Comparison of ENCODE assay signal across 8 cellular contexts in the genomic region with DNA sequence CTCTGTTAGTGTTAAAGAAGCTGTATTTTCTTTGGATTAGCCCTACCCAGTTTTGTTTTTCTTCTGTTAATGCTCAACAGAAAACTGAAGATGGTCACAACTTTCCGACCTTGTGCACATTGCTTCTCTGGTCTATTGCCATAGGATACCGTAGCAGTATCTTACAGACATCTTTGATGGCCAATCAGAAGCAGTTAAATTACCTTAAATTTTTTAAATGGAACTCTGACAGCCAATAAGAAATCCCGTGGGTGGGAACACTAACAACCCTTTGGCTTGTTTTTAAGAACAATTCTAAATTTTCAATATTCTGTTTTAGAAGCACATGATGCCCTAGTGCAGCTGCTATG. TPM values are rescaled to one million over a fixed set of nuclear protein-coding genes. Genes with fewer than 3 reads are reported as not detected.
DNase-seq lines count a peak whose midpoint lies in the region; ATAC-seq and TF ChIP-seq lines count a peak whose summit lies in the region.

No MANE protein-coding gene starts in this region.

- H3K4me3 Mint-ChIP-seq in activated T-helper 1 cell treated with anti-CD3 and anti-CD28 coated beads, Interleukin-12 subunit alpha, Interleukin-12 subunit beta, Interleukin-2, Interleukin-4 antibody, amounts not matched to agents 30 ng/mL and 10 ng/mL and 1 ng/mL, durations not matched to agents 14 hours and 24 hours and 36 hours = peak overlapping the region; percentile 82
- H3K4me3 Mint-ChIP-seq in glutamatergic neuron (ENCODE audit: unreplicated experiment) = peak overlapping the region; percentile 97
- H3K4me3 Mint-ChIP-seq in progenitor cell of endocrine pancreas (ENCODE audit: low read depth) = peak overlapping the region; percentile 90

- TF ChIP-seq CTCF in glutamatergic neuron (IDR thresholded peaks at IDR 0.05; ENCODE audit: partially characterized antibody, unreplicated experiment) = no peak
- TF ChIP-seq CTCF in progenitor cell of endocrine pancreas (IDR thresholded peaks at IDR 0.05; ENCODE audit: unreplicated experiment) = no peak

- no peaks in the 10 kb centered on the region for H3K9me3 Mint-ChIP-seq in activated T-helper 1 cell treated with anti-CD3 and anti-CD28 coated beads, Interleukin-12 subunit alpha, Interleukin-12 subunit beta, Interleukin-2, Interleukin-4 antibody, amounts not matched to agents 30 ng/mL and 10 ng/mL and 1 ng/mL, durations not matched to agents 14 hours and 24 hours and 36 hours
- H3K9me3 Mint-ChIP-seq in glutamatergic neuron (ENCODE audit: unreplicated experiment) (peaks cover 5% of the 10 kb centered on the region), progenitor cell of endocrine pancreas (ENCODE audit: low read depth) (no peaks in the 10 kb centered on the region)

- DNase-seq in Right ventricle myocardium inferior (ENCODE audit: missing footprints) (no peak), cardiac septum (ENCODE audit: low spot score) (no peak), NCI-H1436 treated with DMSO at 0.1 percent for 48 hours (lab: John Stamatoyannopoulos, UW) (peak; percentile 81), glutamatergic neuron (no peak), progenitor cell of endocrine pancreas (ENCODE audit: low spot score, unreplicated experiment) (no peak), SKM-1 treated with dmso at 0.1 percent for 144 hours (lab: John Stamatoyannopoulos, UW; ENCODE audit: unreplicated experiment) (no peak)
- no peak for DNase-seq in activated T-helper 1 cell treated with anti-CD3 and anti-CD28 coated beads, Interleukin-12 subunit alpha, Interleukin-12 subunit beta, Interleukin-2, Interleukin-4 antibody, amounts not matched to agents 30 ng/mL and 10 ng/mL and 1 ng/mL, durations not matched to agents 14 hours and 24 hours and 36 hours (ENCODE audit: low spot score)

- peaks cover 62% of the 10 kb centered on the region for H3K4me1 Mint-ChIP-seq in activated T-helper 1 cell treated with anti-CD3 and anti-CD28 coated beads, Interleukin-12 subunit alpha, Interleukin-12 subunit beta, Interleukin-2, Interleukin-4 antibody, amounts not matched to agents 30 ng/mL and 10 ng/mL and 1 ng/mL, durations not matched to agents 14 hours and 24 hours and 36 hours (ENCODE audit: low read depth)
- H3K4me1 Mint-ChIP-seq in glutamatergic neuron (ENCODE audit: low read depth, unreplicated experiment) (peaks cover 17% of the 10 kb centered on the region), progenitor cell of endocrine pancreas (ENCODE audit: low read depth) (peaks cover 31% of the 10 kb centered on the region)

- no peaks in the 10 kb centered on the region for H3K27me3 Mint-ChIP-seq in activated T-helper 1 cell treated with anti-CD3 and anti-CD28 coated beads, Interleukin-12 subunit alpha, Interleukin-12 subunit beta, Interleukin-2, Interleukin-4 antibody, amounts not matched to agents 30 ng/mL and 10 ng/mL and 1 ng/mL, durations not matched to agents 14 hours and 24 hours and 36 hours (ENCODE audit: insufficient read depth)
- H3K27me3 Mint-ChIP-seq in glutamatergic neuron (ENCODE audit: unreplicated experiment) (peaks cover 6% of the 10 kb centered on the region), progenitor cell of endocrine pancreas (no peaks in the 10 kb centered on the region)

- intact Hi-C loops in Right ventricle myocardium inferior (cut with DNase I) = loop anchor here (2.0 kb wide), 1 partner anchor 16 kb away; no protein-coding TSS in a partner anchor
- intact Hi-C loops in cardiac septum (cut with DNase I) = loop anchor here (1.0 kb wide), 1 partner anchor 17 kb away; a partner anchor contains a TSS
- intact Hi-C loops in activated T-helper 1 cell treated with anti-CD3 and anti-CD28 coated beads, Interleukin-12 subunit alpha, Interleukin-12 subunit beta, Interleukin-2, Interleukin-4 antibody, amounts not matched to agents 30 ng/mL and 10 ng/mL and 1 ng/mL, durations not matched to agents 14 hours and 24 hours and 36 hours (cut with micrococcal nuclease) = loop anchor here (1.0 kb wide), 2 partner anchors 9 to 17 kb away; a partner anchor contains a TSS

- peak overlapping the region; percentile 83 for H3K27ac Mint-ChIP-seq in activated T-helper 1 cell treated with anti-CD3 and anti-CD28 coated beads, Interleukin-12 subunit alpha, Interleukin-12 subunit beta, Interleukin-2, Interleukin-4 antibody, amounts not matched to agents 30 ng/mL and 10 ng/mL and 1 ng/mL, durations not matched to agents 14 hours and 24 hours and 36 hours
- H3K27ac Mint-ChIP-seq in glutamatergic neuron (ENCODE audit: unreplicated experiment) (peak overlapping the region; percentile 98), progenitor cell of endocrine pancreas (peak overlapping the region; percentile 100)

- H3K36me3 Mint-ChIP-seq in activated T-helper 1 cell treated with anti-CD3 and anti-CD28 coated beads, Interleukin-12 subunit alpha, Interleukin-12 subunit beta, Interleukin-2, Interleukin-4 antibody, amounts not matched to agents 30 ng/mL and 10 ng/mL and 1 ng/mL, durations not matched to agents 14 hours and 24 hours and 36 hours (ENCODE audit: low read depth) = peaks cover 12% of the 10 kb centered on the region
- no peaks in the 10 kb centered on the region for H3K36me3 Mint-ChIP-seq in glutamatergic neuron (ENCODE audit: unreplicated experiment)
- H3K36me3 Mint-ChIP-seq in progenitor cell of endocrine pancreas (ENCODE audit: insufficient read depth) = peaks cover 6% of the 10 kb centered on the region

- peak; percentile 56 for ATAC-seq in Right ventricle myocardium inferior
- ATAC-seq in HG02759 (IDR thresholded peaks at IDR 0.05; ENCODE audit: unreplicated experiment) = peak; percentile 67

RNA-seq across cellular contexts. Expression of a gene that starts 17.2 kb away (rescaled TPM):
- total RNA-seq in Right ventricle myocardium inferior (62.3 TPM), cardiac septum (61.7 TPM), glutamatergic neuron (ENCODE audit: unreplicated experiment) (44.2 TPM), progenitor cell of endocrine pancreas (73.4 and 74.9 TPM in 2 replicates)
- 79.0 and 85.1 TPM in 2 replicates for total RNA-seq in activated T-helper 1 cell treated with anti-CD3 and anti-CD28 coated beads, Interleukin-12 subunit alpha, Interleukin-12 subunit beta, Interleukin-2, Interleukin-4 antibody, amounts not matched to agents 30 ng/mL and 10 ng/mL and 1 ng/mL, durations not matched to agents 14 hours and 24 hours and 36 hours

RNA-seq across cellular contexts. Expression of a gene that starts 43.2 kb away (rescaled TPM):
- total RNA-seq in Right ventricle myocardium inferior (1.6 TPM), cardiac septum (0.67 TPM), glutamatergic neuron (ENCODE audit: unreplicated experiment) (126 TPM), progenitor cell of endocrine pancreas (7.0 and 7.2 TPM in 2 replicates)
- 1.5 and 1.9 TPM in 2 replicates for total RNA-seq in activated T-helper 1 cell treated with anti-CD3 and anti-CD28 coated beads, Interleukin-12 subunit alpha, Interleukin-12 subunit beta, Interleukin-2, Interleukin-4 antibody, amounts not matched to agents 30 ng/mL and 10 ng/mL and 1 ng/mL, durations not matched to agents 14 hours and 24 hours and 36 hours

Comparison
In these comparisons a context has a peak if more than half of its experiments do, and no peak if none do; other contexts are left out.
1. RNA of a gene that starts 43.2 kb away (total RNA-seq): 126 TPM in glutamatergic neuron (single experiment); 7.0 to 7.2 TPM in progenitor cell of endocrine pancreas, 1.5 to 1.9 TPM in activated T-helper 1 cell treated with anti-CD3 and anti-CD28 coated beads, Interleukin-12 subunit alpha, Interleukin-12 subunit beta, Interleukin-2, Interleukin-4 antibody, amounts not matched to agents 30 ng/mL and 10 ng/mL and 1 ng/mL, durations not matched to agents 14 hours and 24 hours and 36 hours, 1.6 TPM in Right ventricle myocardium inferior (single experiment) and 0.67 TPM in cardiac septum (single experiment); every median in the first group is over 10 times any median in the second.
2. Peak in every context shown above with its lines, with median percentiles within 50 percentile points of each other: H3K27ac Mint-ChIP-seq and H3K4me3 Mint-ChIP-seq.